In genomic region chr1:165039996-165040395, GRCh38 we compare ENCODE assay signal across 3 cellular contexts.
"Had no signal": no experiment of that assay in that cellular context is flagged by ENCODE, and none has a peak within 500 bp of the region (broad histone marks: within the 10 kb centered on the region; RNA-seq: fewer than 3 reads in every experiment).

No MANE protein-coding gene starts in this region.

- DNase-seq: GDM1, GF-D8 had no signal

- H3K4me3 ChIP-seq: GM12878 had no signal

- ATAC-seq: GM12878 had no signal
